ENCODE assay signal across 8 cellular contexts in the genomic region with DNA sequence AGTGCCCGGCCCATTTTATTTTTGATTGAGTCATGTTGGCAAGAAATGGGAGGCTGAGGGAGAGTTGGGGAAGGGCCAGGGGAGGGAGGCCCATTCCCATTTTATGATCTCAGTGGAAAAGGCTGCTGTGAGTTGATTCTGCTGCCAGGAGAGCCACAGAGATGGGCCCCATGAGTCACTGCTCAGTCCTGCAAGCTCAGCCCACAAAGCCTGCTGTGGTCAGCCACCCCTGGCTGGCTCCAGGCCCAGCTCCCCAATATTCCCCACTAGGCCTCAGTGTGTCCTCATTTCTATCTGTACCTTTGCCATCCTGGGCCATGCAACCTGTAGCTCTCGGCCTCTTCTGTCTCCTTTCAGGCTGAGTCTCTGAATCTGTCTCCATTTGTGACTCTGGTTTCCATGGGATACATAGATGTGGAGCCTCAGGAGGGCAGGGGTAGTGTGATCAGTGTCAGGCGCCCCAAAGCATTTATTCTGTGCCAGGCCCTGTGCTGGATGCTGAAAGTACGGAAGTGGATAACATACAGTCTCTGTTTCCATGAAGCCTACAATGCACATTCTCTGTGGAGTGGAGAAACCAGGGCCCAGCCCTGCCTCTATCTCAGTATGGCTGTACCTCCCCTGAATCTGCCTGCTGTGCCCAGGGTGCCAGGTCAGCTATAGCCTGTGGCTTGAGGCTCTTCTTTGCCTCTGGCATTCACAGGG. TPM values are rescaled to one million over a fixed set of nuclear protein-coding genes. Genes with fewer than 3 reads are reported as not detected.
A peak's percentile ranks its signal among the peaks of the same experiment; 100 is the strongest.
DNase-seq lines count a peak whose midpoint lies in the region; ATAC-seq, FAIRE-seq and TF ChIP-seq lines count a peak whose summit lies in the region.

No MANE protein-coding gene starts in this region.

- no peaks in the 10 kb centered on the region for H3K36me3 Mint-ChIP-seq in mesothelial cell of epicardium

- H3K4me2 ChIP-seq in KMS-11 (peak overlapping the region; percentile 83), K562 (ENCODE audit: insufficient read depth, low read length) (peak overlapping the region; percentile 95)

- H3K79me2 ChIP-seq in KMS-11 (ENCODE audit: insufficient read depth, low read depth), result peaks cover 21% of the 10 kb centered on the region
- peaks cover 30% of the 10 kb centered on the region for H3K79me2 ChIP-seq in K562 (ENCODE audit: control insufficient read depth, insufficient read depth, low read length)

- H3K4me1 ChIP-seq in KMS-11 (ENCODE audit: low read depth, poor library complexity, severe bottlenecking) (peaks cover 37% of the 10 kb centered on the region), K562 (replicated peaks in 1 of 2; ENCODE audit: control insufficient read depth in 2 of 2, insufficient read depth in 2 of 2, low read length in 2 of 2) (peaks cover 22 to 38% of the 10 kb centered on the region in 2 experiments), prostate gland (replicated peaks) (peaks cover 4% of the 10 kb centered on the region)

- H3K9me3 ChIP-seq in K562 (replicated peaks; ENCODE audit: control insufficient read depth, insufficient read depth, low read depth, low read length), result no peaks in the 10 kb centered on the region
- H3K9me3 ChIP-seq in prostate gland, result no peaks in the 10 kb centered on the region

- CTCF ChIA-PET in K562 (lab: Yijun Ruan, JAX; ENCODE audit: low intra/inter-chr PET ratio), result interaction anchor here (1.0 to 2.3 kb wide), 3 partner anchors 16 to 330 kb away, joined by 4 to 18 read pairs (median 6); no protein-coding TSS in a partner anchor

- no peak overlapping the region for H2AFZ ChIP-seq in KMS-11 (ENCODE audit: low read depth)
- H2AFZ ChIP-seq in K562 (ENCODE audit: low read depth, low read length), result no peak overlapping the region

- TF ChIP-seq RAD21 in K562 (CRISPR knock-in tag; conservative IDR thresholded peaks at IDR 0.05 in 1 of 2, IDR thresholded peaks at IDR 0.05 in 1 of 2), result no peak

- H3K4me3 ChIP-seq in KMS-11 (IDR thresholded peaks at IDR 0.05; ENCODE audit: insufficient read depth, low read depth, low read length) (no peak overlapping the region), K562 (peak overlapping the region; percentile 74; the same call in 1 of the 2 replicates), prostate gland (no peak overlapping the region)

- no peak for TF ChIP-seq EP300 in K562 (IDR thresholded peaks at IDR 0.05; ENCODE audit: low read length)

- H3K4me3 Mint-ChIP-seq in mesothelial cell of epicardium, result no peak overlapping the region

- H3K9me1 ChIP-seq in K562 (ENCODE audit: control insufficient read depth, insufficient read depth, low read length), result no peaks in the 10 kb centered on the region

- TF ChIP-seq POLR2A in K562 (conservative IDR thresholded peaks at IDR 0.05) (no peak), prostate gland (IDR thresholded peaks at IDR 0.05) (no peak)

- FAIRE-seq in K562 (lab: Jason Lieb, UNC), result peak; percentile 78

- POLR2A ChIA-PET in K562 (lab: Yijun Ruan, JAX), result interaction anchor here (1.7 kb wide), 1 partner anchor 50 kb away, joined by 4 read pairs; no protein-coding TSS in a partner anchor

- peaks cover 5% of the 10 kb centered on the region for H3K4me1 Mint-ChIP-seq in mesothelial cell of epicardium

- 84% methylated on average over 4 of the region's 4 CpGs for WGBS in K562 (ENCODE audit: insufficient coverage, low coverage, missing lambda C conversion rate)
- WGBS in prostate gland, result 81% methylated on average over 4 of the region's 4 CpGs

- TF ChIP-seq CTCF in KMS-11 (conservative IDR thresholded peaks at IDR 0.05; ENCODE audit: low read depth, low read length) (no peak), K562 (IDR thresholded peaks at IDR 0.05 in 2 of 3, conservative IDR thresholded peaks at IDR 0.05 in 1 of 3; ENCODE audit: insufficient read depth in 2 of 3, low read depth in 1 of 3, low read length in 3 of 3) (no peak), mesothelial cell of epicardium (IDR thresholded peaks at IDR 0.05; ENCODE audit: unreplicated experiment) (no peak), prostate gland (IDR thresholded peaks at IDR 0.05) (no peak)

- H3K9ac ChIP-seq in KMS-11 (peak overlapping the region; percentile 79), K562 (ENCODE audit: insufficient read depth in 1 of 2, low read depth in 2 of 2, low read length in 2 of 2) (peak overlapping the region; percentile 88 to 97; a peak in 3 of 4 replicates)

- BruUV-seq in K562 (replicated peaks; lab: Mats Ljungman, UMichigan), result TSS peak; percentile 55

- no peaks in the 10 kb centered on the region for H3K9me3 Mint-ChIP-seq in mesothelial cell of epicardium

- H3K36me3 ChIP-seq in KMS-11 (ENCODE audit: insufficient read depth) (no peaks in the 10 kb centered on the region), K562 (ENCODE audit: control insufficient read depth, insufficient read depth, low read length) (peaks cover 35% of the 10 kb centered on the region; the same call in 2 of the 3 replicates), prostate gland (no peaks in the 10 kb centered on the region)

- no peaks in the 10 kb centered on the region for H3K27me3 ChIP-seq in KMS-11 (ENCODE audit: insufficient read depth, low read depth)
- H3K27me3 ChIP-seq in K562 (ENCODE audit: control insufficient read depth in 2 of 2, insufficient read depth in 2 of 2, low read length in 2 of 2), result no peaks in the 10 kb centered on the region
- no peaks in the 10 kb centered on the region for H3K27me3 ChIP-seq in prostate gland (replicated peaks; ENCODE audit: insufficient read depth)

- ATAC-seq in K562 (no peak), GM19463 (IDR thresholded peaks at IDR 0.05; ENCODE audit: unreplicated experiment) (no peak)

- H3K27ac ChIP-seq in KMS-11, result peak overlapping the region; percentile 56
- peak overlapping the region; percentile 83; the same call in 2 of the 3 replicates for H3K27ac ChIP-seq in K562 (ENCODE audit: extremely low read depth, low read depth, low read length)
- H3K27ac ChIP-seq in prostate gland, result no peak overlapping the region

- in situ Hi-C loops in K562 (cut with MboI), result no loop called here

- H3K27me3 Mint-ChIP-seq in mesothelial cell of epicardium (ENCODE audit: low read depth), result no peaks in the 10 kb centered on the region

- H4K20me1 ChIP-seq in KMS-11 (ENCODE audit: insufficient read depth) (no peaks in the 10 kb centered on the region), K562 (replicated peaks; ENCODE audit: control insufficient read depth, insufficient read depth, low read length) (no peaks in the 10 kb centered on the region)

- intact Hi-C loops in K562 (cut with micrococcal nuclease), result loop anchor here (5.0 kb wide), 1 partner anchor 40 kb away; no protein-coding TSS in a partner anchor
- intact Hi-C loops in prostate gland (cut with DNase I), result no loop called here

- DNase-seq in AG20443 (ENCODE audit: low spot score) (peak; percentile 98), K562 (ENCODE audit: extremely low read depth in 1 of 4, low spot score in 3 of 4) (peak; percentile 36 to 59 (median 43)), mesothelial cell of epicardium (ENCODE audit: low spot score in 2 of 2, unreplicated experiment in 2 of 2) (no peak), KG1 (lab: John Stamatoyannopoulos, UW) (no peak), prostate gland (ENCODE audit: low spot score) (no peak), amygdala (lab: John Stamatoyannopoulos, UW) (no peak)

- peak overlapping the region; percentile 23 for H3K27ac Mint-ChIP-seq in mesothelial cell of epicardium

RNA-seq across cellular contexts. Expression of a gene that starts 1.9 kb away (rescaled TPM):
- 35.5 and 125 TPM in 2 replicates for total RNA-seq in K562 (2011; cell fraction: chromatin; rRNA removed; ENCODE audit: low replicate concordance)
- 104 and 108 TPM in 2 replicates for total RNA-seq in K562 (2011; cell fraction: nucleolus; rRNA removed)
- 56.2 and 56.3 TPM in 2 replicates for total RNA-seq in K562 (2011; cell fraction: nucleoplasm; rRNA removed)
- total RNA-seq in K562 (2014; rRNA removed) (25.2 and 30.8 TPM in 2 replicates), K562 (2014; rRNA removed; fragmentation: Illumina TruSeq; extraction: Trizol) (8.4 and 12.2 TPM in 2 replicates), K562 (2015; rRNA removed; fragmentation: Illumina TruSeq; extraction: Trizol) (17.1 and 17.9 TPM in 2 replicates), K562 (2021) (32.8 and 35.4 TPM in 2 replicates), mesothelial cell of epicardium (13.4 to 15.5 TPM (median 15.4 TPM) in 3 replicates), prostate gland (10 to 100 TPM in 1 of 2 donors, 1 to 10 TPM in 1; 7.7 to 57.8 TPM)
- polyA plus RNA-seq in K562 (2011; rRNA removed) (25.3 and 38.6 TPM in 2 replicates), K562 (2014; fragmentation: Illumina TruSeq; extraction: Trizol) (14.9 and 23.8 TPM in 2 replicates), K562 (2014; fragmentation: Nextera tagmentation; extraction: Ambion mirVana) (1 to 10 TPM; 3.7 to 4.7 TPM), K562 (2014; rRNA removed) (33.5 and 36.8 TPM in 2 replicates)
- 31.4 and 51.4 TPM in 2 replicates for polyA plus RNA-seq in K562 (2011; cell fraction: cytosol; rRNA removed)
- polyA plus RNA-seq in K562 (2011; cell fraction: nucleus; rRNA removed), result 233 and 335 TPM in 2 replicates
- 20.8 and 43.5 TPM in 2 replicates for polyA plus RNA-seq in K562 (2012)
- polyA minus RNA-seq in K562 (2011; rRNA and poly(A)+ RNA removed), result 8.0 and 10.5 TPM in 2 replicates
- polyA minus RNA-seq in K562 (2011; cell fraction: cytosol; rRNA and poly(A)+ RNA removed), result 19.2 and 26.7 TPM in 2 replicates
- polyA minus RNA-seq in K562 (2011; cell fraction: nucleus; rRNA and poly(A)+ RNA removed), result 35.8 and 36.2 TPM in 2 replicates

RNA-seq across cellular contexts. Expression of a gene that starts 28.7 kb away (rescaled TPM):
- total RNA-seq in K562 (2011; cell fraction: chromatin; rRNA removed; ENCODE audit: low replicate concordance), result 11.2 and 22.6 TPM in 2 replicates
- total RNA-seq in K562 (2011; cell fraction: nucleolus; rRNA removed), result 13.6 and 15.5 TPM in 2 replicates
- total RNA-seq in K562 (2011; cell fraction: nucleoplasm; rRNA removed), result 10.0 and 10.3 TPM in 2 replicates
- total RNA-seq in K562 (2014; rRNA removed) (1.2 and 1.6 TPM in 2 replicates), K562 (2014; rRNA removed; fragmentation: Illumina TruSeq; extraction: Trizol) (0.69 and 0.70 TPM in 2 replicates), K562 (2015; rRNA removed; fragmentation: Illumina TruSeq; extraction: Trizol) (0.72 TPM in 2 replicates), K562 (2021) (2.5 and 3.1 TPM in 2 replicates), mesothelial cell of epicardium (2.9 to 3.5 TPM (median 3.3 TPM) in 3 replicates), prostate gland (1 to 10 TPM in 1 of 2 donors, under 1 TPM in 1; 0.27 to 2.6 TPM)
- polyA plus RNA-seq in K562 (2011; rRNA removed) (2.6 and 3.4 TPM in 2 replicates), K562 (2014; fragmentation: Illumina TruSeq; extraction: Trizol) (1.5 and 1.8 TPM in 2 replicates), K562 (2014; fragmentation: Nextera tagmentation; extraction: Ambion mirVana) (under 1 TPM; 0.06 to 0.07 TPM), K562 (2014; rRNA removed) (2.7 and 2.8 TPM in 2 replicates)
- polyA plus RNA-seq in K562 (2011; cell fraction: cytosol; rRNA removed), result 1.8 and 2.4 TPM in 2 replicates
- polyA plus RNA-seq in K562 (2011; cell fraction: nucleus; rRNA removed), result 25.0 and 34.4 TPM in 2 replicates
- 2.1 and 3.4 TPM in 2 replicates for polyA plus RNA-seq in K562 (2012)
- polyA minus RNA-seq in K562 (2011; rRNA and poly(A)+ RNA removed), result 1.2 and 1.3 TPM in 2 replicates
- 0.91 and 1.5 TPM in 2 replicates for polyA minus RNA-seq in K562 (2011; cell fraction: cytosol; rRNA and poly(A)+ RNA removed)
- 4.4 and 4.7 TPM in 2 replicates for polyA minus RNA-seq in K562 (2011; cell fraction: nucleus; rRNA and poly(A)+ RNA removed)

RNA-seq across cellular contexts. Expression of a gene that starts 30.2 kb away (rescaled TPM):
- 215 and 563 TPM in 2 replicates for total RNA-seq in K562 (2011; cell fraction: chromatin; rRNA removed; ENCODE audit: low replicate concordance)
- total RNA-seq in K562 (2011; cell fraction: nucleolus; rRNA removed), result 341 and 352 TPM in 2 replicates
- 210 and 234 TPM in 2 replicates for total RNA-seq in K562 (2011; cell fraction: nucleoplasm; rRNA removed)
- total RNA-seq in K562 (2014; rRNA removed) (47.9 and 57.6 TPM in 2 replicates), K562 (2014; rRNA removed; fragmentation: Illumina TruSeq; extraction: Trizol) (16.2 and 26.9 TPM in 2 replicates), K562 (2015; rRNA removed; fragmentation: Illumina TruSeq; extraction: Trizol) (21.1 and 21.8 TPM in 2 replicates), K562 (2021) (113 and 126 TPM in 2 replicates), mesothelial cell of epicardium (28.2 to 28.7 TPM (median 28.3 TPM) in 3 replicates), prostate gland (10 to 100 TPM; 11.2 to 46.1 TPM)
- polyA plus RNA-seq in K562 (2011; rRNA removed) (32.3 and 65.2 TPM in 2 replicates), K562 (2014; fragmentation: Illumina TruSeq; extraction: Trizol) (48.2 and 49.9 TPM in 2 replicates), K562 (2014; fragmentation: Nextera tagmentation; extraction: Ambion mirVana) (10 to 100 TPM; 18.7 to 19.2 TPM), K562 (2014; rRNA removed) (63.0 and 63.7 TPM in 2 replicates)
- 33.8 and 42.7 TPM in 2 replicates for polyA plus RNA-seq in K562 (2011; cell fraction: cytosol; rRNA removed)
- polyA plus RNA-seq in K562 (2011; cell fraction: nucleus; rRNA removed), result 385 and 440 TPM in 2 replicates
- 73.5 and 82.7 TPM in 2 replicates for polyA plus RNA-seq in K562 (2012)
- polyA minus RNA-seq in K562 (2011; rRNA and poly(A)+ RNA removed), result 19.6 and 21.8 TPM in 2 replicates
- polyA minus RNA-seq in K562 (2011; cell fraction: cytosol; rRNA and poly(A)+ RNA removed), result 36.4 and 51.4 TPM in 2 replicates
- polyA minus RNA-seq in K562 (2011; cell fraction: nucleus; rRNA and poly(A)+ RNA removed), result 49.3 and 53.6 TPM in 2 replicates

RNA-seq across cellular contexts. Expression of a gene that starts 49.1 kb away (rescaled TPM):
- total RNA-seq in K562 (2011; cell fraction: chromatin; rRNA removed; ENCODE audit: low replicate concordance), result 1.0 and 1.4 TPM in 2 replicates
- total RNA-seq in K562 (2011; cell fraction: nucleolus; rRNA removed), result 0.33 and 0.53 TPM in 2 replicates
- 0.44 and 0.46 TPM in 2 replicates for total RNA-seq in K562 (2011; cell fraction: nucleoplasm; rRNA removed)
- total RNA-seq in K562 (2014; rRNA removed), result 0.29 and 0.91 TPM in 2 replicates
- total RNA-seq in K562 (2014; rRNA removed; fragmentation: Illumina TruSeq; extraction: Trizol), result 0.15 and 0.16 TPM in 2 replicates
- total RNA-seq in K562 (2015; rRNA removed; fragmentation: Illumina TruSeq; extraction: Trizol), result 0.11 and 0.34 TPM in 2 replicates
- 0.22 and 0.25 TPM in 2 replicates for total RNA-seq in K562 (2021)
- polyA plus RNA-seq in K562 (2011; rRNA removed), result 0.32 and 0.33 TPM in 2 replicates
- polyA plus RNA-seq in K562 (2011; cell fraction: cytosol; rRNA removed), result 0.39 and 0.40 TPM in 2 replicates
- 0.87 and 0.98 TPM in 2 replicates for polyA plus RNA-seq in K562 (2011; cell fraction: nucleus; rRNA removed)
- polyA plus RNA-seq in K562 (2012), result 0.69 and 0.89 TPM in 2 replicates
- polyA plus RNA-seq in K562 (2014; fragmentation: Illumina TruSeq; extraction: Trizol), result 0.31 and 0.53 TPM in 2 replicates
- polyA plus RNA-seq in K562 (2014; fragmentation: Nextera tagmentation; extraction: Ambion mirVana), result not detected
- 0.03 TPM in 2 replicates for polyA plus RNA-seq in K562 (2014; rRNA removed)
- polyA minus RNA-seq in K562 (2011; rRNA and poly(A)+ RNA removed), result 0.04 and 0.30 TPM in 2 replicates
- not detected in 2 replicates for polyA minus RNA-seq in K562 (2011; cell fraction: cytosol; rRNA and poly(A)+ RNA removed)
- polyA minus RNA-seq in K562 (2011; cell fraction: nucleus; rRNA and poly(A)+ RNA removed), result 0.44 TPM in 1 of 2 replicates, not detected in the other
- total RNA-seq in mesothelial cell of epicardium, result 0.52 to 1.1 TPM (median 0.84 TPM) in 3 replicates
- 1 to 10 TPM in 1 of 2 donors, not detected in 1; 7.0 TPM for total RNA-seq in prostate gland

RNA-seq across cellular contexts. Expression of a gene that starts 49.2 kb away (rescaled TPM):
- total RNA-seq in K562 (2011; cell fraction: chromatin; rRNA removed; ENCODE audit: low replicate concordance), result 0.37 and 0.63 TPM in 2 replicates
- 0.83 and 0.92 TPM in 2 replicates for total RNA-seq in K562 (2011; cell fraction: nucleolus; rRNA removed)
- total RNA-seq in K562 (2011; cell fraction: nucleoplasm; rRNA removed), result 0.95 and 0.99 TPM in 2 replicates
- total RNA-seq in K562 (2014; rRNA removed) (0.09 TPM in 1 of 2 replicates, not detected in the other), K562 (2014; rRNA removed; fragmentation: Illumina TruSeq; extraction: Trizol) (0.36 TPM in 1 of 2 replicates, not detected in the other), K562 (2015; rRNA removed; fragmentation: Illumina TruSeq; extraction: Trizol) (0.14 and 0.34 TPM in 2 replicates), K562 (2021) (0.11 TPM in 1 of 2 replicates, not detected in the other), mesothelial cell of epicardium (0.20 to 0.55 TPM (median 0.36 TPM) in 3 replicates), prostate gland (1 to 10 TPM in 1 of 2 donors, not detected in 1; 4.6 TPM)
- polyA plus RNA-seq in K562 (2011; rRNA removed) (0.40 and 0.49 TPM in 2 replicates), K562 (2014; fragmentation: Illumina TruSeq; extraction: Trizol) (0.19 and 0.36 TPM in 2 replicates), K562 (2014; fragmentation: Nextera tagmentation; extraction: Ambion mirVana) (under 1 TPM; 0.15 to 0.30 TPM), K562 (2014; rRNA removed) (0.13 TPM in 1 of 2 replicates, not detected in the other)
- 0.12 and 0.13 TPM in 2 replicates for polyA plus RNA-seq in K562 (2011; cell fraction: cytosol; rRNA removed)
- polyA plus RNA-seq in K562 (2011; cell fraction: nucleus; rRNA removed), result 0.41 and 0.68 TPM in 2 replicates
- polyA plus RNA-seq in K562 (2012), result 0.33 and 1.1 TPM in 2 replicates
- polyA minus RNA-seq in K562 (2011; rRNA and poly(A)+ RNA removed), result 0.33 and 0.35 TPM in 2 replicates
- not detected in 2 replicates for polyA minus RNA-seq in K562 (2011; cell fraction: cytosol; rRNA and poly(A)+ RNA removed)
- polyA minus RNA-seq in K562 (2011; cell fraction: nucleus; rRNA and poly(A)+ RNA removed), result 0.13 and 0.56 TPM in 2 replicates

Comparison
In these comparisons a context has a peak if more than half of its experiments do, and no peak if none do; other contexts are left out.
1. DNase-seq: peak in AG20443 (single experiment) and K562 (4 of 4); none in mesothelial cell of epicardium (0 of 2), KG1 (single experiment), prostate gland (single experiment) and amygdala (0 of 56).
2. H3K27ac ChIP-seq: peak in KMS-11 (single experiment) and K562 (single experiment); none in prostate gland (0 of 2).